In the genomic region with DNA sequence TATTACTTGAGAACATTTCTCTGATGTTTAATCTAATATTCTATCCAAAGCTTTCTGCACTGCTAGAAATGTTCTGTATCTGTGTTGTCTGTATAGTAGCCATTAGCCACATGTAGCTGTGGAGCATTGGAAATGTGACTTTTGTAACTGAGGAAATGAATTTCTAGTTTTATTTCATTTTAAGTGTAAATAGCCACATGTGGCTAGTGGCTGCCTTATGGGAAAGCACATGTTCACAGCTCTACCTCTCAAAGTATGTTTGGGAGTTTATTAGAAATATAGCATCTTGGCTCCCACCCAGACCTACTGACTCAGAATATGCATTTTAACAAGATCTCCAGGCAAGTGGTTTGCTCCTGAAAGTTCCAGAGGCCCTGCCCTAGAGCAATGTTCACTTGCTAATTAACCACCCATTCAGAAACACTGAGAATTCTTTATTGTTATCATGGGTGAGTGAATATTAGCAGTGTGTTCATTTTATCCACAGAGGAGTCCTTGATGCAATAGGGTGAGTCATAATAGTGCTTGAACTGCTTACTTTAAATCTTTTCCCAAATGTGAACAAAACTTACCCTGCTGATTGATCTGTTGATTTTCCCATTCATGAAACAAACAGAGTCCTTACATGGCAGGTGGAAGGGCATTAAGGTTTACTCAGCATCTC, we compare ENCODE assay signal across 14 cellular contexts.
DNase-seq lines count a peak whose midpoint lies in the region; ATAC-seq, FAIRE-seq and TF ChIP-seq lines count a peak whose summit lies in the region.
"Had no signal": no experiment of that assay in that cellular context is flagged by ENCODE, and none has a peak within 500 bp of the region (broad histone marks: within the 10 kb centered on the region; RNA-seq: fewer than 3 reads in every experiment).

No MANE protein-coding gene starts in this region.

- H4K20me1 ChIP-seq in fibroblast of lung (ENCODE audit: control insufficient read depth, extremely low read depth, insufficient read depth, low read length), result no peaks in the 10 kb centered on the region

- POLR2A ChIA-PET in A549 (lab: Yijun Ruan, JAX), result no interaction called here

- H3K9ac ChIP-seq in fibroblast of lung (ENCODE audit: insufficient read depth, low read length), result no peak overlapping the region

- TF ChIP-seq CTCF in A549 (IDR thresholded peaks at IDR 0.05) (no peak), fibroblast of lung (conservative IDR thresholded peaks at IDR 0.05 in 1 of 2, IDR thresholded peaks at IDR 0.05 in 1 of 2; ENCODE audit: low read depth in 1 of 2, low read length in 2 of 2) (no peak)

- ATAC-seq in A549 (no peak; a peak in 1 of 6 replicates), HG02852 (IDR thresholded peaks at IDR 0.05; ENCODE audit: unreplicated experiment) (no peak), HG03139 (IDR thresholded peaks at IDR 0.05; ENCODE audit: unreplicated experiment) (no peak)

- H3K4me2 ChIP-seq in A549 (no peak overlapping the region), fibroblast of lung (ENCODE audit: extremely low read depth, insufficient read depth, low read length) (no peak overlapping the region)
- H3K4me2 ChIP-seq: PC-9 had no signal

- no peak overlapping the region for H3K4me3 ChIP-seq in A549
- no peak overlapping the region for H3K4me3 ChIP-seq in fibroblast of lung (replicated peaks in 1 of 4; ENCODE audit: control extremely low read depth in 1 of 4, insufficient read depth in 1 of 4, low read depth in 3 of 4, low read length in 4 of 4)
- H3K4me3 ChIP-seq: PC-9 had no signal

- no peak for TF ChIP-seq POLR2A in A549 (IDR thresholded peaks at IDR 0.05; ENCODE audit: low read length)

- no peak for DNase-seq in A549 (ENCODE audit: low read depth in 1 of 2, low spot score in 1 of 2)
- DNase-seq in GM04504 (ENCODE audit: low read depth), result peak; percentile 62
- peak; percentile 90 for DNase-seq in NCI-H748 treated with DMSO at 0.1 percent for 48 hours (lab: John Stamatoyannopoulos, UW)
- peak; percentile 78 to 80 for DNase-seq in fibroblast of lung (ENCODE audit: low read depth in 2 of 2)
- no peak for DNase-seq in substantia nigra (lab: John Stamatoyannopoulos, UW)
- no peak for DNase-seq in cerebellar nuclear complex (lab: John Stamatoyannopoulos, UW)
- DNase-seq: activated CD4-positive, alpha-beta T cell treated with anti-CD3 and anti-CD28 coated beads, Interleukin-2, amount 50 U/mL, for 4 hours; anterior cingulate cortex; CD4-positive, CD25-positive, alpha-beta regulatory T cell; H9 had no signal

- CTCF ChIA-PET in A549 (lab: Yijun Ruan, JAX), result no interaction called here

- no peak for TF ChIP-seq EP300 in A549 (IDR thresholded peaks at IDR 0.05)

- H2AFZ ChIP-seq in fibroblast of lung (ENCODE audit: low read length), result no peak overlapping the region
- H2AFZ ChIP-seq: PC-9 had no signal

- no peak for FAIRE-seq in A549 (lab: Jason Lieb, UNC)
- FAIRE-seq: HTR-8/SVneo had no signal

- H3K27ac ChIP-seq in A549 (no peak overlapping the region), fibroblast of lung (ENCODE audit: insufficient read depth, low read length) (no peak overlapping the region), substantia nigra (ENCODE audit: low read depth, low read length, poor library complexity, severe bottlenecking) (no peak overlapping the region)
- H3K27ac ChIP-seq: PC-9 had no signal

- H3K9me3 ChIP-seq in A549 (no peaks in the 10 kb centered on the region), fibroblast of lung (ENCODE audit: control insufficient read depth, insufficient read depth, low read depth, low read length) (no peaks in the 10 kb centered on the region)

- H3K79me2 ChIP-seq in fibroblast of lung (ENCODE audit: control insufficient read depth, insufficient read depth, low read length), result no peaks in the 10 kb centered on the region

- H3K4me1 ChIP-seq in A549, result no peaks in the 10 kb centered on the region
- H3K4me1 ChIP-seq in fibroblast of lung (ENCODE audit: control insufficient read depth, extremely low read depth, insufficient read depth, low read length), result peaks cover 3% of the 10 kb centered on the region

- TF ChIP-seq RAD21 in A549 (conservative IDR thresholded peaks at IDR 0.05 in 1 of 2, IDR thresholded peaks at IDR 0.05 in 1 of 2), result no peak

- H3K36me3 ChIP-seq in fibroblast of lung (ENCODE audit: control insufficient read depth, insufficient read depth, low read length), result no peaks in the 10 kb centered on the region

- H3K27me3 ChIP-seq in fibroblast of lung (ENCODE audit: control insufficient read depth, insufficient read depth, low read length), result no peaks in the 10 kb centered on the region

TF ChIP-seq in A549, 52 proteins besides CTCF, POLR2A, EP300 and RAD21:
- TF ChIP-seq FOSL2 (IDR thresholded peaks at IDR 0.05) (no peak), FOSL2 (CRISPR knock-in tag; IDR thresholded peaks at IDR 0.05) (0 out of 2 replicates have a peak, but pooled peaks have one; percentile 13), HOXA7 (CRISPR knock-in tag; IDR thresholded peaks at IDR 0.05) (no peak), ZNF302 (CRISPR knock-in tag; IDR thresholded peaks at IDR 0.05) (no peak)

Comparison
In these comparisons a context has a peak if more than half of its experiments do, and no peak if none do; other contexts are left out.
1. DNase-seq: peak in GM04504 (single experiment), NCI-H748 treated with DMSO at 0.1 percent for 48 hours (single experiment) and fibroblast of lung (2 of 2); none in A549 (0 of 2), substantia nigra (0 of 49) and cerebellar nuclear complex (0 of 2).